ENCODE assay signal across 9 cellular contexts in genomic region chr17:14737984-14738651, GRCh38.
DNase-seq lines count a peak whose midpoint lies in the region; ATAC-seq and TF ChIP-seq lines count a peak whose summit lies in the region.
"Had no signal": no experiment of that assay in that cellular context is flagged by ENCODE, and none has a peak within 500 bp of the region (broad histone marks: within the 10 kb centered on the region; RNA-seq: fewer than 3 reads in every experiment).

No MANE protein-coding gene starts in this region.

- no peaks in the 10 kb centered on the region for H3K9me3 ChIP-seq in OCI-LY7 (ENCODE audit: low read length)
- H3K9me3 ChIP-seq: BLaER1 had no signal

- no peaks in the 10 kb centered on the region for H3K9me2 ChIP-seq in OCI-LY7 (ENCODE audit: insufficient read depth, low read length)

- intact Hi-C loops in OCI-LY7 (cut with micrococcal nuclease; ENCODE audit: unreplicated experiment) = no loop called here
- intact Hi-C loops in sciatic nerve (cut with DNase I) = no loop called here

- peaks cover 18% of the 10 kb centered on the region for H3K4me1 ChIP-seq in OCI-LY7 (ENCODE audit: insufficient read depth, low read length, poor library complexity, severe bottlenecking)

- no peak overlapping the region for H3K27ac ChIP-seq in OCI-LY7 (ENCODE audit: low read depth, low read length, poor library complexity, severe bottlenecking)
- H3K27ac ChIP-seq: BLaER1 had no signal

- BruUV-seq in OCI-LY7 (replicated peaks; lab: Mats Ljungman, UMichigan) = no TSS peak

- POLR2A ChIA-PET in OCI-LY7 (lab: Charles Lee) = interaction anchor here (0.7 kb wide), 1 partner anchor 35 kb away, joined by 3 read pairs; no protein-coding TSS in a partner anchor

- H3K36me3 ChIP-seq in OCI-LY7 (ENCODE audit: insufficient read depth, low read length) = no peaks in the 10 kb centered on the region
- H3K36me3 ChIP-seq: BLaER1 had no signal

- peak overlapping the region; percentile 82 for H2AFZ ChIP-seq in OCI-LY7 (ENCODE audit: low read length)

- ATAC-seq in GM21825 (IDR thresholded peaks at IDR 0.05; ENCODE audit: unreplicated experiment) (peak; percentile 82), sciatic nerve (peak; percentile 59), GM21381 (IDR thresholded peaks at IDR 0.05; ENCODE audit: unreplicated experiment) (no peak)

- H3K79me2 ChIP-seq in OCI-LY7 (ENCODE audit: insufficient read depth, low read depth, low read length) = no peaks in the 10 kb centered on the region

- H3K4me3 ChIP-seq in OCI-LY7 (ENCODE audit: low read depth, low read length, poor library complexity, severe bottlenecking) (no peak overlapping the region), fibroblast of the aortic adventitia (ENCODE audit: low read depth, low read length) (peak overlapping the region; percentile 5)
- H3K4me3 ChIP-seq: BLaER1 had no signal

- H4K20me1 ChIP-seq in OCI-LY7 (ENCODE audit: insufficient read depth, low read length) = no peaks in the 10 kb centered on the region
- H4K20me1 ChIP-seq: BLaER1 had no signal

- DNase-seq in A172 (ENCODE audit: low spot score) = peak; percentile 72
- DNase-seq in OCI-LY7 (ENCODE audit: low spot score) = peak; percentile 44
- DNase-seq in fibroblast of the aortic adventitia (ENCODE audit: low read depth) = peak; percentile 93
- DNase-seq in sciatic nerve (ENCODE audit: low spot score) = no peak
- no peak for DNase-seq in GM10266 (ENCODE audit: extremely low spot score)
- DNase-seq in NCI-H510A (lab: John Stamatoyannopoulos, UW) = no peak

- TF ChIP-seq CTCF in OCI-LY7 (conservative IDR thresholded peaks at IDR 0.05; ENCODE audit: low read length) (peak; percentile 62), fibroblast of the aortic adventitia (IDR thresholded peaks at IDR 0.05; ENCODE audit: insufficient read depth, low read length) (peak; percentile 54), GM10266 (IDR thresholded peaks at IDR 0.05; ENCODE audit: control insufficient read depth, insufficient read depth, low read depth, missing control alignments) (no peak)

- 0 out of 2 replicates have a peak overlapping the region, but pooled peaks have one; percentile 28 for H3K4me2 ChIP-seq in OCI-LY7 (ENCODE audit: low read length)
- H3K4me2 ChIP-seq: BLaER1 had no signal

- CTCF ChIA-PET in OCI-LY7 (lab: Charles Lee; ENCODE audit: unreplicated experiment) = no interaction called here

Comparison
In these comparisons a context has a peak if more than half of its experiments do, and no peak if none do; other contexts are left out.
1. DNase-seq: peak in A172 (single experiment), OCI-LY7 (single experiment) and fibroblast of the aortic adventitia (single experiment); none in sciatic nerve (single experiment), GM10266 (single experiment) and NCI-H510A (single experiment).